6 cellular contexts compared by ENCODE assay signal in the genomic region with DNA sequence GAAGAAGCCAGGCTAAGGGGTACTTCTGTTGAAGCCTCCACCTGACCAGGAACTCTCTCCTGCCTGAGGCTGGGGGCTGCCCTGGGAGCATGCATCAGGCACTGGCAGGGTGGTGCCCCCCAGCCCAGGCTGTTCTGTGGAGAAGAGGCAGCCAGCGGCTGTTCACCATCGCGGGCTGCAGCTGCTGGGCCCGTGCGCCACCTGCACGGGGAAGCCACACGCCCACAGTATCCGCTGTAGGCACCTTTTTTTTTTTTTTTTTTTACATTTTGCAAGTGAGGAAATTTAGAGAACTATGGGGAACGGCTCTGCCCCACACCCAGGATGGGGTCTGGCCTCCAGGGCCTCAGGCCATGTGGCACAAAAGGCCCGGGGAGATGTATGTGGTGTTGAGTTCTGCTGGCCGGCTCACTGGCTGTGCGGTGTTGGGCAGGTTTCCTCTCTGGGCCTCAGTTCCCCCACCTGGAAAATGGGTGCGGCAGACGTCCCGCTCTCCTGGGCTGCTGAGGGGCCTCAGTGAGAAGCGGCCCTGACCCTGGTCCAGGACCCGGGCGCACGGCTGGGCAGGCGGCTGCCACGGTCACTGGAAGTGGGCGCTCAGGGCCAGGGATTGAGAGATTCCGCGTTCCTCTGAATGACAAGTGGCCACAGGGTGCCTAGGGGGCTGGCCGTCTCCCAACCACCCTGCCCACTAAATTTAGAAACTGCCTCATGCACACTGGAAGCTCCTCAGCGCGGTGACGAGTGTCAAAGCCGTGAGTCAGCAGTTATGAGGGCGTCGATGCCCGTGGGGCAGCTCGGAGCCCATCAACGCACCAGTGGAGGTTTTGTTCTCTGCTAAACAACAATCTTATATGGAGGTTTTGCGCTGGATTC. TPM values are rescaled to one million over a fixed set of nuclear protein-coding genes. Genes with fewer than 3 reads are reported as not detected.
A peak's percentile ranks its signal among the peaks of the same experiment; 100 is the strongest.
DNase-seq lines count a peak whose midpoint lies in the region; ATAC-seq and TF ChIP-seq lines count a peak whose summit lies in the region.

No MANE protein-coding gene starts in this region.

- H3K36me3 ChIP-seq in suprapubic skin: no peaks in the 10 kb centered on the region

- 54% methylated on average over 16 of the region's 35 CpGs for WGBS in suprapubic skin

- peak overlapping the region; percentile 77 for H3K27ac ChIP-seq in suprapubic skin

- peak overlapping the region; percentile 4 for H3K4me3 ChIP-seq in suprapubic skin

- H3K27me3 ChIP-seq in suprapubic skin: peaks cover 4% of the 10 kb centered on the region

- TF ChIP-seq CTCF in suprapubic skin (IDR thresholded peaks at IDR 0.05): no peak

- intact Hi-C loops in Right ventricle myocardium superior (cut with DNase I): loop anchor here (5.0 kb wide), 1 partner anchor 44 kb away; the partner anchor contains the start of gene TMEM184A

- no peaks in the 10 kb centered on the region for H3K9me3 ChIP-seq in suprapubic skin

- ATAC-seq in HG02798 (IDR thresholded peaks at IDR 0.05; ENCODE audit: poor library complexity, unreplicated experiment) (peak; percentile 54), Right ventricle myocardium superior (ENCODE audit: poor library complexity) (peak; percentile 94), HG02938 (IDR thresholded peaks at IDR 0.05; ENCODE audit: unreplicated experiment) (no peak), HG03139 (IDR thresholded peaks at IDR 0.05; ENCODE audit: unreplicated experiment) (no peak)

- no peak for TF ChIP-seq POLR2A in suprapubic skin (IDR thresholded peaks at IDR 0.05)

- TF ChIP-seq EP300 in suprapubic skin (IDR thresholded peaks at IDR 0.05): no peak

- peak; percentile 44 for DNase-seq in activated CD4-positive, alpha-beta T cell treated with anti-CD3 and anti-CD28 coated beads, Interleukin-2, amount 50 U/mL, for 1 hour
- DNase-seq in Right ventricle myocardium superior (peak; percentile 89), suprapubic skin (ENCODE audit: low spot score in 2 of 2) (peak in 1 of 2 donors; percentile 84)

- H3K4me1 ChIP-seq in suprapubic skin: peaks cover 16% of the 10 kb centered on the region

RNA-seq across cellular contexts. Expression of gene INTS1, which starts 8.8 kb away (rescaled TPM):
- 29.2 TPM for total RNA-seq in Right ventricle myocardium superior
- 10 to 100 TPM; 45.7 to 96.5 (median 75.8) TPM for total RNA-seq in suprapubic skin

RNA-seq across cellular contexts. Expression of gene MAFK, which starts 17.5 kb away (rescaled TPM):
- total RNA-seq in Right ventricle myocardium superior (59.4 TPM), suprapubic skin (10 to 100 TPM; 29.3 to 65.0 (median 36.2) TPM)

RNA-seq across cellular contexts. Expression of gene TMEM184A, which starts 43.0 kb away (rescaled TPM):
- total RNA-seq in Right ventricle myocardium superior (0.30 TPM), suprapubic skin (100 to 1,000 TPM in 3 of 4 donors, 10 to 100 TPM in 1; 55.0 to 234 (median 112) TPM)

RNA-seq across cellular contexts. Expression of gene MICALL2, which starts 53.7 kb away (rescaled TPM):
- total RNA-seq in Right ventricle myocardium superior: 6.2 TPM
- 10 to 100 TPM; 15.7 to 23.5 (median 16.9) TPM for total RNA-seq in suprapubic skin

RNA-seq across cellular contexts. Expression of gene PSMG3, which starts 56.8 kb away (rescaled TPM):
- 12.1 TPM for total RNA-seq in Right ventricle myocardium superior
- total RNA-seq in suprapubic skin: 10 to 100 TPM; 35.7 to 79.0 (median 62.0) TPM

Comparison
In these comparisons a context has a peak if more than half of its experiments do, and no peak if none do; other contexts are left out.
1. ATAC-seq: peak in HG02798 (single experiment) and Right ventricle myocardium superior (single experiment); none in HG02938 (single experiment) and HG03139 (single experiment).
2. RNA of gene TMEM184A, which starts 43.0 kb away (total RNA-seq): 55.0 to 234 TPM in suprapubic skin; 0.30 TPM in Right ventricle myocardium superior (single experiment); every median in the first group is over 10 times any median in the second.